ENCODE assay signal across 1 cellular context in genomic region chr10:94362360-94363250, GRCh38.
TF ChIP-seq lines count a peak whose summit lies in the region.

Gene NOC3L (minus strand): TSS chr10:94362939. CDS start chr10:94362838, 101 bp downstream.

TF ChIP-seq in GM12878, 131 proteins besides CTCF, POLR2A, EP300 and RAD21 (continued from another document and continues in another):
- peak; percentile 95 for TF ChIP-seq ZBTB40 (IDR thresholded peaks at IDR 0.05; ENCODE audit: borderline replicate concordance)
- TF ChIP-seq SMAD1 (IDR thresholded peaks at IDR 0.05; ENCODE audit: low read depth, partially characterized antibody), result no peak
- TF ChIP-seq LARP7 (IDR thresholded peaks at IDR 0.05), result peak; percentile 71
- TF ChIP-seq ZZZ3 (IDR thresholded peaks at IDR 0.05; ENCODE audit: control insufficient read depth, insufficient read length, low read depth), result no peak
- TF ChIP-seq CREM (IDR thresholded peaks at IDR 0.05; ENCODE audit: low read depth), result peak; percentile 59
- TF ChIP-seq MLLT1 (IDR thresholded peaks at IDR 0.05), result peak; percentile 20; the same call in 1 of the 2 replicates
- 0 out of 2 replicates have a peak, but pooled peaks have one; percentile 7 for TF ChIP-seq HSF1 (IDR thresholded peaks at IDR 0.05; ENCODE audit: low read depth, low read length)
- no peak for TF ChIP-seq WRNIP1 (IDR thresholded peaks at IDR 0.05; ENCODE audit: borderline replicate concordance, low read depth, low read length)
- TF ChIP-seq MEF2A (IDR thresholded peaks at IDR 0.05; ENCODE audit: insufficient read depth, low read depth, low read length), result 0 out of 2 replicates have a peak, but pooled peaks have one; percentile 18
- peak; percentile 59; the same call in 1 of the 2 replicates for TF ChIP-seq ZNF24 (IDR thresholded peaks at IDR 0.05)
- TF ChIP-seq RFX5 (IDR thresholded peaks at IDR 0.05; ENCODE audit: low read depth, low read length), result no peak
- TF ChIP-seq SRF (IDR thresholded peaks at IDR 0.05; ENCODE audit: low read depth in 2 of 2, low read length in 2 of 2), result 0 out of 4 replicates have a peak, but pooled peaks have one; percentile 38 to 41
- TF ChIP-seq, protein P1, sequence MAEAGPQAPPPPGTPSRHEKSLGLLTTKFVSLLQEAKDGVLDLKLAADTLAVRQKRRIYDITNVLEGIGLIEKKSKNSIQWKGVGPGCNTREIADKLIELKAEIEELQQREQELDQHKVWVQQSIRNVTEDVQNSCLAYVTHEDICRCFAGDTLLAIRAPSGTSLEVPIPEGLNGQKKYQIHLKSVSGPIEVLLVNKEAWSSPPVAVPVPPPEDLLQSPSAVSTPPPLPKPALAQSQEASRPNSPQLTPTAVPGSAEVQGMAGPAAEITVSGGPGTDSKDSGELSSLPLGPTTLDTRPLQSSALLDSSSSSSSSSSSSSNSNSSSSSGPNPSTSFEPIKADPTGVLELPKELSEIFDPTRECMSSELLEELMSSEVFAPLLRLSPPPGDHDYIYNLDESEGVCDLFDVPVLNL (IDR thresholded peaks at IDR 0.05; ENCODE audit: low read depth, low read length), result peak; percentile 47; the same call in 1 of the 2 replicates
- 0 out of 2 replicates have a peak, but pooled peaks have one; percentile 11 for TF ChIP-seq ATF2 (IDR thresholded peaks at IDR 0.05; ENCODE audit: low read length)
- no peak for TF ChIP-seq ZNF274 (IDR thresholded peaks at IDR 0.05; ENCODE audit: insufficient read depth, insufficient read length)
- TF ChIP-seq KAT2A (conservative IDR thresholded peaks at IDR 0.05; ENCODE audit: control insufficient read depth, low read depth, low read length), result no peak
- TF ChIP-seq PML (IDR thresholded peaks at IDR 0.05; ENCODE audit: low read length), result peak; percentile 82
- peak; percentile 21; the same call in 1 of the 2 replicates for TF ChIP-seq ZNF207 (IDR thresholded peaks at IDR 0.05; ENCODE audit: borderline replicate concordance)
- TF ChIP-seq ESRRA (IDR thresholded peaks at IDR 0.05; ENCODE audit: low read length), result no peak
- peak; percentile 88 for TF ChIP-seq NBN (IDR thresholded peaks at IDR 0.05)
- no peak for TF ChIP-seq TBL1XR1 (IDR thresholded peaks at IDR 0.05; ENCODE audit: low read depth, low read length)
- peak; percentile 98 for TF ChIP-seq GABPA (IDR thresholded peaks at IDR 0.05; ENCODE audit: low read depth)
- TF ChIP-seq, protein P2, sequence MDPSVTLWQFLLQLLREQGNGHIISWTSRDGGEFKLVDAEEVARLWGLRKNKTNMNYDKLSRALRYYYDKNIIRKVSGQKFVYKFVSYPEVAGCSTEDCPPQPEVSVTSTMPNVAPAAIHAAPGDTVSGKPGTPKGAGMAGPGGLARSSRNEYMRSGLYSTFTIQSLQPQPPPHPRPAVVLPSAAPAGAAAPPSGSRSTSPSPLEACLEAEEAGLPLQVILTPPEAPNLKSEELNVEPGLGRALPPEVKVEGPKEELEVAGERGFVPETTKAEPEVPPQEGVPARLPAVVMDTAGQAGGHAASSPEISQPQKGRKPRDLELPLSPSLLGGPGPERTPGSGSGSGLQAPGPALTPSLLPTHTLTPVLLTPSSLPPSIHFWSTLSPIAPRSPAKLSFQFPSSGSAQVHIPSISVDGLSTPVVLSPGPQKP (IDR thresholded peaks at IDR 0.05; ENCODE audit: low read depth, low read length), result peak; percentile 83; the same call in 1 of the 2 replicates
- TF ChIP-seq CHD4 (IDR thresholded peaks at IDR 0.05), result no peak
- peak; percentile 31; the same call in 1 of the 2 replicates for TF ChIP-seq SMC3 (IDR thresholded peaks at IDR 0.05; ENCODE audit: borderline replicate concordance, low read length)
- peak; percentile 65 for TF ChIP-seq DPF2 (IDR thresholded peaks at IDR 0.05)
- peak; percentile 95 for TF ChIP-seq CHD2 (IDR thresholded peaks at IDR 0.05; ENCODE audit: borderline replicate concordance, low read depth, low read length)
- no peak for TF ChIP-seq CBX3 (IDR thresholded peaks at IDR 0.05; ENCODE audit: borderline replicate concordance, low read depth)
- peak; percentile 97 for TF ChIP-seq RELB (IDR thresholded peaks at IDR 0.05; ENCODE audit: low read depth)
- TF ChIP-seq EED (IDR thresholded peaks at IDR 0.05; ENCODE audit: low read depth), result peak; percentile 34; the same call in 1 of the 2 replicates
- TF ChIP-seq RB1 (IDR thresholded peaks at IDR 0.05; ENCODE audit: borderline replicate concordance), result peak; percentile 95; the same call in 1 of the 2 replicates
- TF ChIP-seq, protein P3, sequence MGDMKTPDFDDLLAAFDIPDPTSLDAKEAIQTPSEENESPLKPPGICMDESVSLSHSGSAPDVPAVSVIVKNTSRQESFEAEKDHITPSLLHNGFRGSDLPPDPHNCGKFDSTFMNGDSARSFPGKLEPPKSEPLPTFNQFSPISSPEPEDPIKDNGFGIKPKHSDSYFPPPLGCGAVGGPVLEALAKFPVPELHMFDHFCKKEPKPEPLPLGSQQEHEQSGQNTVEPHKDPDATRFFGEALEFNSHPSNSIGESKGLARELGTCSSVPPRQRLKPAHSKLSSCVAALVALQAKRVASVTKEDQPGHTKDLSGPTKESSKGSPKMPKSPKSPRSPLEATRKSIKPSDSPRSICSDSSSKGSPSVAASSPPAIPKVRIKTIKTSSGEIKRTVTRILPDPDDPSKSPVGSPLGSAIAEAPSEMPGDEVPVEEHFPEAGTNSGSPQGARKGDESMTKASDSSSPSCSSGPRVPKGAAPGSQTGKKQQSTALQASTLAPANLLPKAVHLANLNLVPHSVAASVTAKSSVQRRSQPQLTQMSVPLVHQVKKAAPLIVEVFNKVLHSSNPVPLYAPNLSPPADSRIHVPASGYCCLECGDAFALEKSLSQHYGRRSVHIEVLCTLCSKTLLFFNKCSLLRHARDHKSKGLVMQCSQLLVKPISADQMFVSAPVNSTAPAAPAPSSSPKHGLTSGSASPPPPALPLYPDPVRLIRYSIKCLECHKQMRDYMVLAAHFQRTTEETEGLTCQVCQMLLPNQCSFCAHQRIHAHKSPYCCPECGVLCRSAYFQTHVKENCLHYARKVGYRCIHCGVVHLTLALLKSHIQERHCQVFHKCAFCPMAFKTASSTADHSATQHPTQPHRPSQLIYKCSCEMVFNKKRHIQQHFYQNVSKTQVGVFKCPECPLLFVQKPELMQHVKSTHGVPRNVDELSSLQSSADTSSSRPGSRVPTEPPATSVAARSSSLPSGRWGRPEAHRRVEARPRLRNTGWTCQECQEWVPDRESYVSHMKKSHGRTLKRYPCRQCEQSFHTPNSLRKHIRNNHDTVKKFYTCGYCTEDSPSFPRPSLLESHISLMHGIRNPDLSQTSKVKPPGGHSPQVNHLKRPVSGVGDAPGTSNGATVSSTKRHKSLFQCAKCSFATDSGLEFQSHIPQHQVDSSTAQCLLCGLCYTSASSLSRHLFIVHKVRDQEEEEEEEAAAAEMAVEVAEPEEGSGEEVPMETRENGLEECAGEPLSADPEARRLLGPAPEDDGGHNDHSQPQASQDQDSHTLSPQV (IDR thresholded peaks at IDR 0.05), result peak; percentile 63
- TF ChIP-seq ZBED1 (IDR thresholded peaks at IDR 0.05; ENCODE audit: borderline replicate concordance), result no peak
- no peak for TF ChIP-seq BMI1 (IDR thresholded peaks at IDR 0.05; ENCODE audit: borderline replicate concordance)
- TF ChIP-seq NFIC (IDR thresholded peaks at IDR 0.05; ENCODE audit: low read depth, low read length), result 0 out of 2 replicates have a peak, but pooled peaks have one; percentile 31
- 0 out of 2 replicates have a peak, but pooled peaks have one; percentile 62 for TF ChIP-seq CBFB (IDR thresholded peaks at IDR 0.05; ENCODE audit: low read depth)
- TF ChIP-seq SPI1 (IDR thresholded peaks at IDR 0.05; ENCODE audit: borderline replicate concordance, insufficient read depth, low read depth, low read length), result 0 out of 2 replicates have a peak, but pooled peaks have one; percentile 23
- no peak for TF ChIP-seq USF1 (IDR thresholded peaks at IDR 0.05; ENCODE audit: borderline replicate concordance, extremely low read length, insufficient read depth, low read depth, low read length)
